Comparison of ENCODE assay signal across 8 cellular contexts in the genomic region with DNA sequence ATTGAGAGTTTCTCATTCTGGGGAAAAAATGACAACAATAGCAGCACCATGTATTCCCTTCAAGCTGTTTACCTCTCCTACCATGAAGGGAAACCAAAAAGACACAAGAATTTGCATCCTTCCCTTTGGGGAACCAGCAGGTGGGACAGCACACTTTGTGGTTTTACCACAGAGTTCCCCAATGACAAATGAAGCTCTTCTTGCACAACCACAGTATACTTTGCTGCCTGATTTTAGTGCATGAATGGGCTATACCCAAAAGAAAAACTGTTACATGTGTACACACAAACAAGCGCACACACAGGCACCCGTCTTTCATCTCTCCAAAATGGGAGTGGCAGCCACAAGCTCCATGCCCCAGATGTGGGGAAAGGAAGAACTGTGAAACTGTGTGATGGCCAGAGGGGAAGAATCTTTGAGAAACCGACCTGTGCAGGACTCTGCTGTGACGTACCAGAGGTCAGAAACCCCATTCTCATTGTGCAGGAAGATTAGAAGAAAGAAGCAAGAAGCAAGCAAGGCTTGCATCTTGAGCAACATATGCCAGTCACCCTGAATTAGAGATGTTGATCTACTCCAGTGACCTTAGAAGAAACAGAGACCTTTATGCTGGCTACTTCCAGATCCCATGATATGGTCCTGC. TPM values are rescaled to one million over a fixed set of nuclear protein-coding genes. Genes with fewer than 3 reads are reported as not detected.
A peak's percentile ranks its signal among the peaks of the same experiment; 100 is the strongest.
DNase-seq lines count a peak whose midpoint lies in the region; ATAC-seq and TF ChIP-seq lines count a peak whose summit lies in the region.
"Had no signal": no experiment of that assay in that cellular context is flagged by ENCODE, and none has a peak within 500 bp of the region (broad histone marks: within the 10 kb centered on the region; RNA-seq: fewer than 3 reads in every experiment).

No MANE protein-coding gene starts in this region.

- POLR2A ChIA-PET in T-cell (lab: Charles Lee), result interaction anchor here in 1 of 2 donors (1.0 kb wide), 1 partner anchor 92 kb away, joined by 3 read pairs; no protein-coding TSS in a partner anchor
- POLR2A ChIA-PET in A673 (lab: Charles Lee; ENCODE audit: low non-redundant PET), result no interaction called here

- H3K36me3 Mint-ChIP-seq in T-cell (no peaks in the 10 kb centered on the region), endothelial cell (ENCODE audit: low read depth, unreplicated experiment) (peaks cover 4% of the 10 kb centered on the region)

- H3K36me3 ChIP-seq in A673 (ENCODE audit: insufficient read depth, low read length, poor library complexity, severe bottlenecking), result no peaks in the 10 kb centered on the region
- H3K36me3 ChIP-seq: thoracic aorta had no signal

- H3K9me3 Mint-ChIP-seq in T-cell (no peaks in the 10 kb centered on the region), endothelial cell (ENCODE audit: unreplicated experiment) (no peaks in the 10 kb centered on the region)

- H3K9me3 ChIP-seq in A673 (ENCODE audit: low read depth, low read length, poor library complexity, severe bottlenecking), result no peaks in the 10 kb centered on the region
- H3K9me3 ChIP-seq: thoracic aorta had no signal

- no TSS peak for BruUV-seq in A673 (replicated peaks; lab: Mats Ljungman, UMichigan)

- intact Hi-C loops in A673 (cut with micrococcal nuclease; ENCODE audit: unreplicated experiment), result no loop called here

- no peaks in the 10 kb centered on the region for H3K27me3 ChIP-seq in A673 (replicated peaks; ENCODE audit: insufficient read depth, low read depth, low read length, poor library complexity)

- DNase-seq in T-cell (peak in 4 of 34 experiments; percentile 3 to 19 (median 8)), A673 (ENCODE audit: low spot score) (no peak), A172 (ENCODE audit: low spot score) (no peak), endothelial cell (ENCODE audit: low spot score) (no peak)
- DNase-seq in stimulated activated CD4-positive, alpha-beta T cell treated with anti-CD3 and anti-CD28 coated beads, TNF-alpha, amount 100 ng/mL, for 24 hours (ENCODE audit: low read depth in 3 of 3), result peak in 2 of 3 experiments; percentile 36 to 38

- TF ChIP-seq CTCF in A673 (conservative IDR thresholded peaks at IDR 0.05; ENCODE audit: low read depth, low read length), result no peak
- TF ChIP-seq CTCF in endothelial cell (IDR thresholded peaks at IDR 0.05; ENCODE audit: unreplicated experiment), result no peak

- peak overlapping the region; percentile 46 to 53 for H3K27ac Mint-ChIP-seq in T-cell
- no peak overlapping the region for H3K27ac Mint-ChIP-seq in endothelial cell (ENCODE audit: unreplicated experiment)

- H3K4me3 Mint-ChIP-seq in T-cell, result no peak overlapping the region
- no peak overlapping the region for H3K4me3 Mint-ChIP-seq in endothelial cell (ENCODE audit: unreplicated experiment)

- peaks cover 0 to 2% of the 10 kb centered on the region in 2 donors for H3K27me3 Mint-ChIP-seq in T-cell
- H3K27me3 Mint-ChIP-seq in endothelial cell (ENCODE audit: unreplicated experiment), result peaks cover 9% of the 10 kb centered on the region

- peak; percentile 45 for ATAC-seq in GM19372 (IDR thresholded peaks at IDR 0.05; ENCODE audit: low read depth, unreplicated experiment)
- peak; percentile 79 for ATAC-seq in HG03060 (IDR thresholded peaks at IDR 0.05; ENCODE audit: low read depth, unreplicated experiment)
- ATAC-seq in T-cell (replicated peaks in 1 of 4), result no peak

- no peak overlapping the region for H3K4me3 ChIP-seq in A673 (ENCODE audit: low read depth, low read length, poor library complexity, severe bottlenecking)
- H3K4me3 ChIP-seq: thoracic aorta had no signal

- H3K4me1 Mint-ChIP-seq in T-cell (peaks cover 26 to 30% (median 26%) of the 10 kb centered on the region in 3 donors), endothelial cell (ENCODE audit: unreplicated experiment) (peaks cover 6% of the 10 kb centered on the region)

- CTCF ChIA-PET in T-cell (lab: Charles Lee), result interaction anchor here in 1 of 2 donors (1.1 kb wide), 1 partner anchor 144 kb away, joined by 4 read pairs; no protein-coding TSS in a partner anchor
- CTCF ChIA-PET in A673 (lab: Charles Lee), result no interaction called here

- no peak overlapping the region for H3K27ac ChIP-seq in A673 (ENCODE audit: low read depth, low read length, poor library complexity, severe bottlenecking)
- H3K27ac ChIP-seq: thoracic aorta had no signal

- H3K4me1 ChIP-seq in A673 (ENCODE audit: insufficient read depth, low read length, poor library complexity, severe bottlenecking), result no peaks in the 10 kb centered on the region

RNA-seq across cellular contexts. Expression of gene MAML3, which starts 2.7 kb away (rescaled TPM):
- total RNA-seq in T-cell, result 1 to 10 TPM; 2.0 to 3.4 (median 2.7) TPM
- total RNA-seq in A673 (2021), result 3.7 and 4.3 TPM in 2 replicates
- 0.07 and 0.14 TPM in 2 replicates for total RNA-seq in A172 (2014; rRNA removed; shearing (Covaris generic))
- 31.0 TPM for total RNA-seq in endothelial cell (ENCODE audit: unreplicated experiment)

Comparison
In these comparisons a context has a peak if more than half of its experiments do, and no peak if none do; other contexts are left out.
1. ATAC-seq: peak in GM19372 (single experiment) and HG03060 (single experiment); none in T-cell (0 of 4).
2. DNase-seq: peak in stimulated activated CD4-positive, alpha-beta T cell treated with anti-CD3 and anti-CD28 coated beads, TNF-alpha, amount 100 ng/mL, for 24 hours (2 of 3); none in A673 (single experiment), A172 (single experiment) and endothelial cell (single experiment).